Comparison of ENCODE assay signal across 7 cellular contexts in genomic region chr3:9397911-9398714, GRCh38. TPM values are rescaled to one million over a fixed set of nuclear protein-coding genes. Genes with fewer than 3 reads are reported as not detected.
A peak's percentile ranks its signal among the peaks of the same experiment; 100 is the strongest.
DNase-seq lines count a peak whose midpoint lies in the region; ATAC-seq and TF ChIP-seq lines count a peak whose summit lies in the region.

No MANE protein-coding gene starts in this region.

- peaks cover 2% of the 10 kb centered on the region for H3K36me3 ChIP-seq in fibroblast of lung (ENCODE audit: control insufficient read depth, insufficient read depth, low read length)
- peaks cover 17% of the 10 kb centered on the region for H3K36me3 ChIP-seq in upper lobe of right lung

- H3K4me3 ChIP-seq in fibroblast of lung (replicated peaks in 1 of 4; ENCODE audit: control extremely low read depth in 1 of 4, insufficient read depth in 1 of 4, low read depth in 3 of 4, low read length in 4 of 4) (peak overlapping the region; percentile 96 to 99 (median 98)), upper lobe of right lung (peak overlapping the region; percentile 79)

- peaks cover 21 to 37% of the 10 kb centered on the region in 2 donors for H3K36me3 Mint-ChIP-seq in activated T-cell treated with anti-CD3 and anti-CD28 coated beads, Interleukin-2, amount 50 U/mL, for 72 hours (ENCODE audit: insufficient read depth in 2 of 2)
- H3K36me3 Mint-ChIP-seq in nephron progenitor cell (ENCODE audit: low read depth), result peaks cover 16% of the 10 kb centered on the region

- peak; percentile 29 for DNase-seq in GM13977 (ENCODE audit: low spot score)
- peak; percentile 10 for DNase-seq in NCI-H345 treated with DMSO at 0.1 percent for 48 hours (lab: John Stamatoyannopoulos, UW; ENCODE audit: unreplicated experiment)
- peak; percentile 40 to 49 for DNase-seq in activated T-cell treated with anti-CD3 and anti-CD28 coated beads, Interleukin-2, amount 50 U/mL, for 72 hours
- DNase-seq in fibroblast of lung (ENCODE audit: low read depth in 2 of 2), result peak; percentile 38 to 39
- DNase-seq in nephron progenitor cell, result peak; percentile 38
- DNase-seq in upper lobe of right lung, result peak; percentile 68

- H3K9me3 ChIP-seq in fibroblast of lung (ENCODE audit: control insufficient read depth, insufficient read depth, low read depth, low read length) (no peaks in the 10 kb centered on the region), upper lobe of right lung (no peaks in the 10 kb centered on the region)

- intact Hi-C loops in upper lobe of right lung (cut with DNase I), result no loop called here

- no peaks in the 10 kb centered on the region for H3K9me3 Mint-ChIP-seq in activated T-cell treated with anti-CD3 and anti-CD28 coated beads, Interleukin-2, amount 50 U/mL, for 72 hours
- H3K9me3 Mint-ChIP-seq in nephron progenitor cell, result no peaks in the 10 kb centered on the region

- H3K27me3 ChIP-seq in fibroblast of lung (ENCODE audit: control insufficient read depth, insufficient read depth, low read length), result no peaks in the 10 kb centered on the region
- no peaks in the 10 kb centered on the region for H3K27me3 ChIP-seq in upper lobe of right lung

- peaks cover 72% of the 10 kb centered on the region for H3K4me1 Mint-ChIP-seq in activated T-cell treated with anti-CD3 and anti-CD28 coated beads, Interleukin-2, amount 50 U/mL, for 72 hours (ENCODE audit: low read depth)
- H3K4me1 Mint-ChIP-seq in nephron progenitor cell, result peaks cover 71% of the 10 kb centered on the region

- H3K27me3 Mint-ChIP-seq in activated T-cell treated with anti-CD3 and anti-CD28 coated beads, Interleukin-2, amount 50 U/mL, for 72 hours (ENCODE audit: low read depth), result no peaks in the 10 kb centered on the region
- no peaks in the 10 kb centered on the region for H3K27me3 Mint-ChIP-seq in nephron progenitor cell (ENCODE audit: low read depth, poor library complexity)

- peak overlapping the region; percentile 90 for H3K4me2 ChIP-seq in fibroblast of lung (ENCODE audit: extremely low read depth, insufficient read depth, low read length)

- H3K27ac ChIP-seq in fibroblast of lung (ENCODE audit: insufficient read depth, low read length), result peak overlapping the region; percentile 99
- peak overlapping the region; percentile 97 for H3K27ac ChIP-seq in upper lobe of right lung

- H4K20me1 ChIP-seq in fibroblast of lung (ENCODE audit: control insufficient read depth, extremely low read depth, insufficient read depth, low read length), result peaks cover 19% of the 10 kb centered on the region

- TF ChIP-seq CTCF in GM13977 (IDR thresholded peaks at IDR 0.05; ENCODE audit: extremely low read depth, insufficient read depth, missing control alignments) (no peak), fibroblast of lung (conservative IDR thresholded peaks at IDR 0.05 in 1 of 2, IDR thresholded peaks at IDR 0.05 in 1 of 2; ENCODE audit: low read depth in 1 of 2, low read length in 2 of 2) (no peak), nephron progenitor cell (IDR thresholded peaks at IDR 0.05) (no peak), upper lobe of right lung (IDR thresholded peaks at IDR 0.05) (no peak)

- peak overlapping the region; percentile 97 for H3K27ac Mint-ChIP-seq in activated T-cell treated with anti-CD3 and anti-CD28 coated beads, Interleukin-2, amount 50 U/mL, for 72 hours
- H3K27ac Mint-ChIP-seq in nephron progenitor cell, result peak overlapping the region; percentile 100

- H2AFZ ChIP-seq in fibroblast of lung (ENCODE audit: low read length), result no peak overlapping the region

- in situ Hi-C loops in GM13977 (cut with MboI; ENCODE audit: low pct_unique_long_range_greater_than_20kb, low sequenced_read_pairs, unreplicated experiment), result no loop called here

- H3K79me2 ChIP-seq in fibroblast of lung (ENCODE audit: control insufficient read depth, insufficient read depth, low read length), result peaks cover 85% of the 10 kb centered on the region

- H3K4me3 Mint-ChIP-seq in activated T-cell treated with anti-CD3 and anti-CD28 coated beads, Interleukin-2, amount 50 U/mL, for 72 hours, result peak overlapping the region; percentile 93 to 98
- H3K4me3 Mint-ChIP-seq in nephron progenitor cell, result peak overlapping the region; percentile 99

- H3K4me1 ChIP-seq in fibroblast of lung (ENCODE audit: control insufficient read depth, extremely low read depth, insufficient read depth, low read length), result peaks cover 14% of the 10 kb centered on the region
- H3K4me1 ChIP-seq in upper lobe of right lung, result peaks cover 61% of the 10 kb centered on the region

- no peak for ATAC-seq in activated T-cell treated with anti-CD3 and anti-CD28 coated beads, Interleukin-2, amount 50 U/mL, for 72 hours (replicated peaks in 1 of 2)
- ATAC-seq in upper lobe of right lung (no peak), HG03045 (IDR thresholded peaks at IDR 0.05; ENCODE audit: unreplicated experiment) (no peak)

- H3K9ac ChIP-seq in fibroblast of lung (ENCODE audit: insufficient read depth, low read length), result peak overlapping the region; percentile 99

RNA-seq across cellular contexts. Expression of gene SETD5, which starts 0.7 kb away (rescaled TPM):
- total RNA-seq in activated T-cell treated with anti-CD3 and anti-CD28 coated beads, Interleukin-2, amount 50 U/mL, for 72 hours, result 100 to 1,000 TPM; 158 to 173 TPM
- 29.8 and 53.7 TPM in 2 replicates for total RNA-seq in fibroblast of lung
- polyA plus RNA-seq in fibroblast of lung, result 39.5 and 62.5 TPM in 2 replicates
- 26.6 and 49.8 TPM in 2 replicates for polyA plus RNA-seq in fibroblast of lung (2012)
- 75.8 and 88.6 TPM in 2 replicates for polyA minus RNA-seq in fibroblast of lung (ENCODE audit: low replicate concordance)
- total RNA-seq in upper lobe of right lung, result 124 TPM

RNA-seq across cellular contexts. Expression of gene THUMPD3, which starts 35.3 kb away (rescaled TPM):
- total RNA-seq in activated T-cell treated with anti-CD3 and anti-CD28 coated beads, Interleukin-2, amount 50 U/mL, for 72 hours, result 10 to 100 TPM; 56.0 to 65.5 TPM
- total RNA-seq in fibroblast of lung, result 59.9 and 68.3 TPM in 2 replicates
- polyA plus RNA-seq in fibroblast of lung, result 48.9 and 57.8 TPM in 2 replicates
- 40.5 and 46.6 TPM in 2 replicates for polyA plus RNA-seq in fibroblast of lung (2012)
- 15.4 and 32.2 TPM in 2 replicates for polyA minus RNA-seq in fibroblast of lung (ENCODE audit: low replicate concordance)
- total RNA-seq in upper lobe of right lung, result 34.8 TPM

Comparison
In these comparisons a context has a peak if more than half of its experiments do, and no peak if none do; other contexts are left out.
1. DNase-seq: peak in every context shown above with its lines; median percentile 68 in upper lobe of right lung; 44 in activated T-cell treated with anti-CD3 and anti-CD28 coated beads, Interleukin-2, amount 50 U/mL, for 72 hours; 38 in fibroblast of lung; 38 in nephron progenitor cell; 29 in GM13977; 10 in NCI-H345 treated with DMSO at 0.1 percent for 48 hours.